9 cellular contexts compared by ENCODE assay signal in the genomic region with DNA sequence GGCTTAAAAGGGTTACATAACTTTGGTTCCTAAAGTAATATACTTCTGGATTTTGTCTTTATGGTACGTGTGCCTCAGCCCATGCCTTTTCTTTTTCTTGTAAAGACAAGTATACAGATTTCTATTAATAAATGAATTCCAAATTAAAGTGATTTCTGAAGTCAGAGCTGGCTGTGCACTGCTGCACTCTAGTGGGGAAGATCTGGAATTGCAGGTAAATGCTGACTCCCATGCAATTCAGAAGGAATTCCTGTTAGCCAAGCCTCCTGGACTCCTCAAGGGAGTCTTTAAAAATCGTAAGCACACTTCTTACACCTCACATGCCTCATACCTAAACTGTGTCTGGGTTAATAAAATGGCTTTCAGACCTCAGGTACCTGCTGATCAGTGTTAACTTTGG.
DNase-seq lines count a peak whose midpoint lies in the region; ATAC-seq and TF ChIP-seq lines count a peak whose summit lies in the region.
"Had no signal": no experiment of that assay in that cellular context is flagged by ENCODE, and none has a peak within 500 bp of the region (broad histone marks: within the 10 kb centered on the region; RNA-seq: fewer than 3 reads in every experiment).

No MANE protein-coding gene starts in this region.

- DNase-seq in AG10803 (ENCODE audit: low read depth) = no peak
- peak; percentile 20 for DNase-seq in RWPE1 (ENCODE audit: low spot score)
- DNase-seq in iPS-NIHi11 (ENCODE audit: low spot score) = peak; percentile 71
- DNase-seq in GM03348 (ENCODE audit: low spot score) = no peak
- no peak for DNase-seq in activated T-cell treated with anti-CD3 and anti-CD28 coated beads for 4 hours
- no peak for DNase-seq in COLO668 (lab: John Stamatoyannopoulos, UW; ENCODE audit: unreplicated experiment)
- DNase-seq: midbrain had no signal

- TF ChIP-seq CTCF in AG10803 (conservative IDR thresholded peaks at IDR 0.05; ENCODE audit: low read length) (peak; percentile 64), GM12874 (IDR thresholded peaks at IDR 0.05; ENCODE audit: insufficient read depth, low read depth, low read length) (peak; percentile 62), RWPE1 (conservative IDR thresholded peaks at IDR 0.05; ENCODE audit: low read depth) (peak; percentile 41)

- POLR2A ChIA-PET in RWPE1 (lab: Yijun Ruan, JAX; ENCODE audit: low non-redundant PET) = no interaction called here

- CTCF ChIA-PET in RWPE1 (lab: Yijun Ruan, JAX) = interaction anchor here (0.6 to 1.0 kb wide), 3 partner anchors 15 to 228 kb away, joined by 3 read pairs; no protein-coding TSS in a partner anchor

- H3K4me3 ChIP-seq in AG10803 (ENCODE audit: low read length) = no peak overlapping the region

- no peak overlapping the region for H3K27ac ChIP-seq in RWPE1

- no peak for ATAC-seq in GM19328 (IDR thresholded peaks at IDR 0.05; ENCODE audit: unreplicated experiment)

Comparison
In these comparisons a context has a peak if more than half of its experiments do, and no peak if none do; other contexts are left out.
1. DNase-seq: peak in RWPE1 (single experiment) and iPS-NIHi11 (single experiment); none in AG10803 (single experiment), GM03348 (single experiment), activated T-cell treated with anti-CD3 and anti-CD28 coated beads for 4 hours (single experiment) and COLO668 (single experiment).
2. Peak in every context shown above with its lines, with median percentiles within 50 percentile points of each other: CTCF ChIP-seq.